In genomic region chr16:83983491-83983890, GRCh38 we compare ENCODE assay signal across 21 cellular contexts. TPM values are rescaled to one million over a fixed set of nuclear protein-coding genes. Genes with fewer than 3 reads are reported as not detected.
DNase-seq lines count a peak whose midpoint lies in the region; ATAC-seq and TF ChIP-seq lines count a peak whose summit lies in the region.
"Had no signal": no experiment of that assay in that cellular context is flagged by ENCODE, and none has a peak within 500 bp of the region (broad histone marks: within the 10 kb centered on the region; RNA-seq: fewer than 3 reads in every experiment).

No MANE protein-coding gene starts in this region.

- H3K4me1 ChIP-seq in SK-N-SH (ENCODE audit: control insufficient read depth in 1 of 2, insufficient read depth in 2 of 2, low read depth in 1 of 2, low read length in 1 of 2) (no peaks in the 10 kb centered on the region; a peak in 1 of 4 replicates), neural progenitor cell (peaks cover 4% of the 10 kb centered on the region), esophagus muscularis mucosa (no peaks in the 10 kb centered on the region)
- H3K4me1 ChIP-seq: BE2C had no signal

- CTCF ChIA-PET in SK-N-SH (lab: Yijun Ruan, JAX), result interaction anchor here (0.9 to 1.2 kb wide), 3 partner anchors 26 to 203 kb away, joined by 3 to 4 read pairs (median 3); partner anchors contain the start of gene TAF1C

- H3K4me3 ChIP-seq in SK-N-SH (ENCODE audit: low read depth in 2 of 2, low read length in 1 of 2) (no peak overlapping the region), brain microvascular endothelial cell (ENCODE audit: low read depth, low read length) (no peak overlapping the region), neural progenitor cell (no peak overlapping the region), esophagus muscularis mucosa (no peak overlapping the region)
- H3K4me3 ChIP-seq: GM23248, HAP-1 had no signal

- H3F3A ChIP-seq in SK-N-SH (replicated peaks; ENCODE audit: insufficient read depth) (peaks cover 4% of the 10 kb centered on the region), neural progenitor cell (ENCODE audit: low read depth) (peaks cover 7% of the 10 kb centered on the region)

- no peak for TF ChIP-seq POLR2A in esophagus muscularis mucosa (IDR thresholded peaks at IDR 0.05; ENCODE audit: low read depth)

- peak overlapping the region in 1 of 2 experiments; percentile 9; a peak in 1 of 4 replicates for H3K27ac ChIP-seq in SK-N-SH (ENCODE audit: low read depth in 2 of 2, low read length in 1 of 2)
- H3K27ac ChIP-seq in brain microvascular endothelial cell, result no peak overlapping the region
- no peak overlapping the region for H3K27ac ChIP-seq in neural progenitor cell
- H3K27ac ChIP-seq in temporal lobe (ENCODE audit: low read depth, low read length), result peak overlapping the region; percentile 9
- no peak overlapping the region for H3K27ac ChIP-seq in esophagus muscularis mucosa (replicated peaks in 1 of 4)
- H3K27ac ChIP-seq: GM23248 had no signal

- H3K36me3 Mint-ChIP-seq in neural progenitor cell, result peaks cover 38% of the 10 kb centered on the region
- H3K36me3 Mint-ChIP-seq: CD4-positive, CD25-positive, alpha-beta regulatory T cell; IgD-negative memory B cell had no signal

- TF ChIP-seq RAD21 in SK-N-SH (IDR thresholded peaks at IDR 0.05; ENCODE audit: low read length), result no peak

- POLR2A ChIA-PET in SK-N-SH (lab: Yijun Ruan, JAX), result no interaction called here

- peak overlapping the region; percentile 63; the same call in 1 of the 2 replicates for H3K4me2 ChIP-seq in SK-N-SH
- H3K4me2 ChIP-seq in neural progenitor cell, result no peak overlapping the region

- in situ Hi-C loops in brain microvascular endothelial cell (cut with HindIII; ENCODE audit: low pct_ligation_motif_present, low sequenced_read_pairs), result no loop called here

- H3K4me1 Mint-ChIP-seq in neural progenitor cell, result peaks cover 34% of the 10 kb centered on the region
- H3K4me1 Mint-ChIP-seq: CD4-positive, CD25-positive, alpha-beta regulatory T cell; CD8-positive, alpha-beta memory T cell; IgD-negative memory B cell had no signal

- H3K9ac ChIP-seq in SK-N-SH (no peak overlapping the region), neural progenitor cell (no peak overlapping the region)
- H3K9ac ChIP-seq: GM23248 had no signal

- H2AFZ ChIP-seq in SK-N-SH (ENCODE audit: low read depth) (peak overlapping the region; percentile 57; the same call in 1 of the 2 replicates), neural progenitor cell (replicated peaks) (no peak overlapping the region)
- H2AFZ ChIP-seq: GM23248 had no signal

- TF ChIP-seq CTCF in SK-N-SH (IDR thresholded peaks at IDR 0.05) (no peak), brain microvascular endothelial cell (IDR thresholded peaks at IDR 0.05; ENCODE audit: low read depth, low read length, missing control alignments) (no peak), neural progenitor cell (IDR thresholded peaks at IDR 0.05) (no peak), esophagus muscularis mucosa (IDR thresholded peaks at IDR 0.05) (no peak)

- TF ChIP-seq EP300 in SK-N-SH (IDR thresholded peaks at IDR 0.05; ENCODE audit: borderline replicate concordance in 1 of 2, low read depth in 1 of 2, low read length in 1 of 2) (no peak), esophagus muscularis mucosa (IDR thresholded peaks at IDR 0.05) (no peak)

- no peaks in the 10 kb centered on the region for H4K20me1 ChIP-seq in SK-N-SH (ENCODE audit: insufficient read depth)
- H4K20me1 ChIP-seq in neural progenitor cell (ENCODE audit: low read depth), result no peaks in the 10 kb centered on the region

- peaks cover 3% of the 10 kb centered on the region for H3K27me3 Mint-ChIP-seq in neural progenitor cell (ENCODE audit: insufficient read depth, low read depth)

- H3K79me2 ChIP-seq in SK-N-SH (ENCODE audit: insufficient read depth) (no peaks in the 10 kb centered on the region), neural progenitor cell (ENCODE audit: low read depth) (no peaks in the 10 kb centered on the region)

- no peaks in the 10 kb centered on the region for H3K9me2 ChIP-seq in SK-N-SH

- no peak for ATAC-seq in HG03039 (IDR thresholded peaks at IDR 0.05; ENCODE audit: unreplicated experiment)
- ATAC-seq: HepG2 had no signal

- no peak overlapping the region for H3K4me3 Mint-ChIP-seq in neural progenitor cell
- H3K4me3 Mint-ChIP-seq: CD4-positive, CD25-positive, alpha-beta regulatory T cell; CD8-positive, alpha-beta memory T cell; IgD-negative memory B cell had no signal

- H3K9me3 Mint-ChIP-seq in neural progenitor cell, result peaks cover 18% of the 10 kb centered on the region

- DNase-seq in SK-N-SH (no peak), brain microvascular endothelial cell (peak; percentile 15), neural progenitor cell (ENCODE audit: low spot score) (no peak), cerebellar nuclear complex (lab: John Stamatoyannopoulos, UW) (no peak), esophagus muscularis mucosa (ENCODE audit: extremely low spot score) (no peak)
- DNase-seq: ACHN; BE2C; C1 segment of cervical spinal cord; CD4-positive, CD25-positive, alpha-beta regulatory T cell; COR-L47; DMS 273 treated with DMSO at 0.1 percent for 48 hours; DMS53; DND-41; GM23248 had no signal

- WGBS in SK-N-SH (ENCODE audit: low lambda C conversion rate), result 16% methylated on average over 4 of the region's 4 CpGs
- 81% methylated on average over 4 of the region's 4 CpGs for WGBS in esophagus muscularis mucosa

- H3K36me3 ChIP-seq in SK-N-SH (replicated peaks in 1 of 2; ENCODE audit: control insufficient read depth in 1 of 2, insufficient read depth in 2 of 2, low read length in 1 of 2) (no peaks in the 10 kb centered on the region), brain microvascular endothelial cell (replicated peaks) (no peaks in the 10 kb centered on the region), neural progenitor cell (no peaks in the 10 kb centered on the region), esophagus muscularis mucosa (no peaks in the 10 kb centered on the region)
- H3K36me3 ChIP-seq: BE2C, HAP-1 had no signal

- peaks cover under 1% of the 10 kb centered on the region; the same call in 1 of the 2 replicates for H3K27me3 ChIP-seq in SK-N-SH (ENCODE audit: insufficient read depth)
- peaks cover 1% of the 10 kb centered on the region for H3K27me3 ChIP-seq in brain microvascular endothelial cell (replicated peaks)
- H3K27me3 ChIP-seq in neural progenitor cell, result no peaks in the 10 kb centered on the region
- no peaks in the 10 kb centered on the region for H3K27me3 ChIP-seq in esophagus muscularis mucosa

- H3K9me3 ChIP-seq in SK-N-SH, result no peaks in the 10 kb centered on the region
- H3K9me3 ChIP-seq in neural progenitor cell (ENCODE audit: low read depth), result no peaks in the 10 kb centered on the region
- H3K9me3 ChIP-seq in esophagus muscularis mucosa, result peaks cover 0 to 7% (median under 1%) of the 10 kb centered on the region in 4 donors
- H3K9me3 ChIP-seq: BE2C, HAP-1 had no signal

- H3K27ac Mint-ChIP-seq in neural progenitor cell, result peak overlapping the region; percentile 31
- H3K27ac Mint-ChIP-seq: CD4-positive, CD25-positive, alpha-beta regulatory T cell; CD8-positive, alpha-beta memory T cell; IgD-negative memory B cell had no signal

- intact Hi-C loops in esophagus muscularis mucosa (cut with DNase I), result no loop called here

TF ChIP-seq in SK-N-SH, 30 proteins besides CTCF, POLR2A, EP300 and RAD21:
- TF ChIP-seq RCOR1 (IDR thresholded peaks at IDR 0.05; ENCODE audit: low read length), result peak; percentile 58; the same call in 1 of the 2 replicates
- TF ChIP-seq CHD2 (IDR thresholded peaks at IDR 0.05; ENCODE audit: low read length, partially characterized antibody), result no peak
- TF ChIP-seq JUND (IDR thresholded peaks at IDR 0.05), result peak; percentile 50
- peak; percentile 24; the same call in 1 of the 2 replicates for TF ChIP-seq GATA2 (CRISPR knock-in tag; IDR thresholded peaks at IDR 0.05)
TF ChIP-seq in SK-N-SH: peak in this region for 3.

RNA-seq across cellular contexts. Expression of gene NECAB2, which starts 15.4 kb away (rescaled TPM):
- polyA plus RNA-seq in SK-N-SH (2012; rRNA removed), result 0.54 and 0.58 TPM in 2 replicates
- 0.24 and 0.33 TPM in 2 replicates for polyA plus RNA-seq in SK-N-SH (2012; cell fraction: cytosol; rRNA removed)
- 1.2 and 2.1 TPM in 2 replicates for polyA plus RNA-seq in SK-N-SH (2012; cell fraction: nucleus; rRNA removed)
- total RNA-seq in neural progenitor cell (ENCODE audit: low replicate concordance), result 12.6 and 18.9 TPM in 2 replicates
- total RNA-seq in temporal lobe, result 3.0 TPM
- total RNA-seq in esophagus muscularis mucosa, result not detected
- total RNA-seq: CD4-positive, CD25-positive, alpha-beta regulatory T cell; CD8-positive, alpha-beta memory T cell; GM23248 had no signal
- polyA plus RNA-seq: CD4-positive, CD25-positive, alpha-beta regulatory T cell; CD8-positive, alpha-beta memory T cell; IgD-negative memory B cell had no signal

RNA-seq across cellular contexts. Expression of gene OSGIN1, which starts 30.5 kb away (rescaled TPM):
- polyA plus RNA-seq in SK-N-SH (2012; rRNA removed), result 4.8 and 5.2 TPM in 2 replicates
- 1.4 and 2.3 TPM in 2 replicates for polyA plus RNA-seq in SK-N-SH (2012; cell fraction: cytosol; rRNA removed)
- polyA plus RNA-seq in SK-N-SH (2012; cell fraction: nucleus; rRNA removed), result 7.5 and 8.1 TPM in 2 replicates
- 0.77 TPM in 1 of 2 replicates, not detected in the other for total RNA-seq in neural progenitor cell (ENCODE audit: low replicate concordance)
- total RNA-seq in temporal lobe, result 0.25 TPM
- 10 to 100 TPM in 3 of 4 donors, 1 to 10 TPM in 1; 7.1 to 17.6 (median 13.8) TPM for total RNA-seq in esophagus muscularis mucosa

RNA-seq across cellular contexts. Expression of gene SLC38A8, which starts 59.1 kb away (rescaled TPM):
- 0.08 TPM in 1 of 2 replicates, not detected in the other for polyA plus RNA-seq in SK-N-SH (2012; rRNA removed)
- not detected in 2 replicates for polyA plus RNA-seq in SK-N-SH (2012; cell fraction: cytosol; rRNA removed)
- not detected in 2 replicates for polyA plus RNA-seq in SK-N-SH (2012; cell fraction: nucleus; rRNA removed)
- total RNA-seq in neural progenitor cell (ENCODE audit: low replicate concordance) (not detected in 2 replicates), temporal lobe (not detected), esophagus muscularis mucosa (not detected)
- total RNA-seq: CD4-positive, CD25-positive, alpha-beta regulatory T cell; CD8-positive, alpha-beta memory T cell; GM23248; H4 had no signal
- polyA plus RNA-seq: CD4-positive, CD25-positive, alpha-beta regulatory T cell; CD8-positive, alpha-beta memory T cell; GM23248; IgD-negative memory B cell had no signal
